In genomic region chr6:42745083-42745637, GRCh38 we compare ENCODE assay signal across 8 cellular contexts. TPM values are rescaled to one million over a fixed set of nuclear protein-coding genes. Genes with fewer than 3 reads are reported as not detected.
A peak's percentile ranks its signal among the peaks of the same experiment; 100 is the strongest.
DNase-seq lines count a peak whose midpoint lies in the region; ATAC-seq, FAIRE-seq and TF ChIP-seq lines count a peak whose summit lies in the region.

No MANE protein-coding gene starts in this region.

- H3K4me3 ChIP-seq in GM12864 (ENCODE audit: low read depth, low read length) (peak overlapping the region; percentile 99), Peyer's patch (peak overlapping the region; percentile 75 to 97 (median 82)), bronchial epithelial cell (ENCODE audit: low read depth, low read length) (peak overlapping the region; percentile 59)

- peaks cover 5% of the 10 kb centered on the region for H3K36me3 Mint-ChIP-seq in stimulated activated memory B cell treated with anti-CD40 and anti-IgM and Interleukin-4, amounts not matched to agents 10 μg/mL and 1 μg/mL and 100 μg/mL, for 72 hours

- H3K36me3 ChIP-seq in Peyer's patch (no peaks in the 10 kb centered on the region), bronchial epithelial cell (ENCODE audit: control insufficient read depth, insufficient read depth, low read length) (no peaks in the 10 kb centered on the region)

- peak overlapping the region; percentile 92 for H3K27ac ChIP-seq in 22Rv1
- H3K27ac ChIP-seq in Peyer's patch: peak overlapping the region; percentile 83 to 99 (median 95)

- no peak for TF ChIP-seq POLR2A in Peyer's patch (IDR thresholded peaks at IDR 0.05)

- no peak for TF ChIP-seq CTCF in 22Rv1 (IDR thresholded peaks at IDR 0.05)
- no peak for TF ChIP-seq CTCF in GM12864 (IDR thresholded peaks at IDR 0.05; ENCODE audit: low read depth, low read length, missing control alignments)
- no peak for TF ChIP-seq CTCF in Peyer's patch (IDR thresholded peaks at IDR 0.05)
- no peak for TF ChIP-seq CTCF in bronchial epithelial cell (IDR thresholded peaks at IDR 0.05; ENCODE audit: insufficient read depth, low read length, severe bottlenecking)

- H3K27ac Mint-ChIP-seq in stimulated activated memory B cell treated with anti-CD40 and anti-IgM and Interleukin-4, amounts not matched to agents 10 μg/mL and 1 μg/mL and 100 μg/mL, for 72 hours: peak overlapping the region; percentile 89

- ATAC-seq in stimulated activated memory B cell treated with anti-CD40 and anti-IgM and Interleukin-4, amounts not matched to agents 10 μg/mL and 1 μg/mL and 100 μg/mL, for 72 hours: no peak
- ATAC-seq in HG03045 (IDR thresholded peaks at IDR 0.05; ENCODE audit: unreplicated experiment): no peak

- FAIRE-seq in bronchial epithelial cell (lab: Jason Lieb, UNC): no peak

- H3K9me3 ChIP-seq in Peyer's patch: no peaks in the 10 kb centered on the region

- H3K4me1 ChIP-seq in Peyer's patch: peaks cover 3 to 26% (median 12%) of the 10 kb centered on the region in 4 donors

- H3K27me3 ChIP-seq in Peyer's patch (no peaks in the 10 kb centered on the region), bronchial epithelial cell (ENCODE audit: control insufficient read depth, insufficient read depth, low read length) (no peaks in the 10 kb centered on the region)

- no peaks in the 10 kb centered on the region for H3K27me3 Mint-ChIP-seq in stimulated activated memory B cell treated with anti-CD40 and anti-IgM and Interleukin-4, amounts not matched to agents 10 μg/mL and 1 μg/mL and 100 μg/mL, for 72 hours

- no peaks in the 10 kb centered on the region for H3K9me3 Mint-ChIP-seq in stimulated activated memory B cell treated with anti-CD40 and anti-IgM and Interleukin-4, amounts not matched to agents 10 μg/mL and 1 μg/mL and 100 μg/mL, for 72 hours

- no peak for DNase-seq in GM12864 (ENCODE audit: low read depth)
- peak in 2 of 3 donors; percentile 26 to 58 for DNase-seq in Peyer's patch
- DNase-seq in bronchial epithelial cell (ENCODE audit: low read depth): no peak
- DNase-seq in left kidney (ENCODE audit: low read depth, low spot score): peak; percentile 67
- no peak for DNase-seq in germinal center (ENCODE audit: low spot score)

- H3K4me3 Mint-ChIP-seq in stimulated activated memory B cell treated with anti-CD40 and anti-IgM and Interleukin-4, amounts not matched to agents 10 μg/mL and 1 μg/mL and 100 μg/mL, for 72 hours: peak overlapping the region; percentile 100

- peaks cover 34% of the 10 kb centered on the region for H3K4me1 Mint-ChIP-seq in stimulated activated memory B cell treated with anti-CD40 and anti-IgM and Interleukin-4, amounts not matched to agents 10 μg/mL and 1 μg/mL and 100 μg/mL, for 72 hours

RNA-seq across cellular contexts. Expression of gene TBCC, which starts 0.7 kb away (rescaled TPM):
- total RNA-seq in Peyer's patch (10 to 100 TPM; 23.1 to 36.4 (median 30.7) TPM), bronchial epithelial cell (31.0 and 36.6 TPM in 2 replicates)

RNA-seq across cellular contexts. Expression of gene PRPH2, which starts 22.8 kb away (rescaled TPM):
- total RNA-seq in Peyer's patch (1 to 10 TPM in 2 of 4 donors, under 1 TPM in 1, not detected in 1; 0.67 to 9.9 (median 1.3) TPM), bronchial epithelial cell (under 0.01 TPM in 1 of 2 replicates, not detected in the other)

RNA-seq across cellular contexts. Expression of gene BICRAL, which starts 36.7 kb away (rescaled TPM):
- 10 to 100 TPM; 15.3 to 20.1 (median 17.1) TPM for total RNA-seq in Peyer's patch
- total RNA-seq in bronchial epithelial cell: 3.1 and 3.9 TPM in 2 replicates

Comparison
In these comparisons a context has a peak if more than half of its experiments do, and no peak if none do; other contexts are left out.
1. DNase-seq: peak in Peyer's patch (2 of 3) and left kidney (single experiment); none in GM12864 (single experiment), bronchial epithelial cell (single experiment) and germinal center (single experiment).
2. Peak in every context shown above with its lines, with median percentiles within 50 percentile points of each other: H3K4me3 ChIP-seq.